ENCODE assay signal across 1 cellular context in the genomic region with DNA sequence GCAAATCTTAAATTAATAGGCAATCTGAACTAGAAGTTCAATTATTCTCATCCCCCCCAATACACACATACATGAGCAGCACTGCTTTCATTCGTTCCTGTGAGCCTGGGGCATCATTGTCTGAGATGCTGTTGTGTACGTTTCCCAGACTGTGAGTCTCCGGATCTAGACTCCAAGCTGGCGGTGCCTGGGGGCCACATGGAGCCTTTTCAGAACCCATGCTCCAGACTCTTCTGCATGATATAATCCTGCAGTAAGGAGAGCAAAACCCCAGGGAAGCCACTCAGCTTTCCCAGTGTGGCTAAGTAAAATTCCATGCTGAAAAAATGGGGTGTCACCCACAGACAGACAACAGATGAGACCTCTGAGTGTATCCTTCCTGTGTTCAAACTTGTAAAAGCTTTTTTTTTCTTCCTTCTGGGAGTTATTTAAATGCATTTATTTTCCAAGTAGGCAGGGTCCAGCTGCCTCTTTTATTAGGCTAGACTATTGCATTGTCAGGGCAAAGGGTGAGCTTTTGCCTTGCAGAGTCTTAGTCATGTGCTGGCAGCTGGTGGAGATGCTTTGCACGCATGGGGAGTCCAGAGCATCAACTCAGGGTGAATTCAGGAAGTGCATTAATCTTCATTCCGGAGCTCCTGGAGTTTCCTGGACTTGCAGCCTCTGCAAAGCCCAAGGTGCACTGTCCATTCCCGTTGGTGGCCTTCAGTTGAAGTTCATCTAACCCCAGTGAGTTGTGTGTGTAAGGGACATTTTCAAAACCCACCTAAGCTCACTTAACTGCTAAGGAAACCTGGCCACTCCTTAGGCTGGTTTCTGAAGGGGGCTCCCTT.
TF ChIP-seq lines count a peak whose summit lies in the region.

No MANE protein-coding gene starts in this region.

TF ChIP-seq in GM23338, 12 proteins besides CTCF, POLR2A, EP300 and RAD21 (continued from another document):
- no peak for TF ChIP-seq ETS1 (IDR thresholded peaks at IDR 0.05)
- TF ChIP-seq JUNB (IDR thresholded peaks at IDR 0.05; ENCODE audit: unreplicated experiment) = no peak
- no peak for TF ChIP-seq EZH2 (IDR thresholded peaks at IDR 0.05; ENCODE audit: low read depth, unreplicated experiment)
- TF ChIP-seq ZNF114 (CRISPR knock-in tag; IDR thresholded peaks at IDR 0.05) = no peak
- no peak for TF ChIP-seq CREB1 (CRISPR knock-in tag; IDR thresholded peaks at IDR 0.05; ENCODE audit: low read depth)
- TF ChIP-seq, protein P1, sequence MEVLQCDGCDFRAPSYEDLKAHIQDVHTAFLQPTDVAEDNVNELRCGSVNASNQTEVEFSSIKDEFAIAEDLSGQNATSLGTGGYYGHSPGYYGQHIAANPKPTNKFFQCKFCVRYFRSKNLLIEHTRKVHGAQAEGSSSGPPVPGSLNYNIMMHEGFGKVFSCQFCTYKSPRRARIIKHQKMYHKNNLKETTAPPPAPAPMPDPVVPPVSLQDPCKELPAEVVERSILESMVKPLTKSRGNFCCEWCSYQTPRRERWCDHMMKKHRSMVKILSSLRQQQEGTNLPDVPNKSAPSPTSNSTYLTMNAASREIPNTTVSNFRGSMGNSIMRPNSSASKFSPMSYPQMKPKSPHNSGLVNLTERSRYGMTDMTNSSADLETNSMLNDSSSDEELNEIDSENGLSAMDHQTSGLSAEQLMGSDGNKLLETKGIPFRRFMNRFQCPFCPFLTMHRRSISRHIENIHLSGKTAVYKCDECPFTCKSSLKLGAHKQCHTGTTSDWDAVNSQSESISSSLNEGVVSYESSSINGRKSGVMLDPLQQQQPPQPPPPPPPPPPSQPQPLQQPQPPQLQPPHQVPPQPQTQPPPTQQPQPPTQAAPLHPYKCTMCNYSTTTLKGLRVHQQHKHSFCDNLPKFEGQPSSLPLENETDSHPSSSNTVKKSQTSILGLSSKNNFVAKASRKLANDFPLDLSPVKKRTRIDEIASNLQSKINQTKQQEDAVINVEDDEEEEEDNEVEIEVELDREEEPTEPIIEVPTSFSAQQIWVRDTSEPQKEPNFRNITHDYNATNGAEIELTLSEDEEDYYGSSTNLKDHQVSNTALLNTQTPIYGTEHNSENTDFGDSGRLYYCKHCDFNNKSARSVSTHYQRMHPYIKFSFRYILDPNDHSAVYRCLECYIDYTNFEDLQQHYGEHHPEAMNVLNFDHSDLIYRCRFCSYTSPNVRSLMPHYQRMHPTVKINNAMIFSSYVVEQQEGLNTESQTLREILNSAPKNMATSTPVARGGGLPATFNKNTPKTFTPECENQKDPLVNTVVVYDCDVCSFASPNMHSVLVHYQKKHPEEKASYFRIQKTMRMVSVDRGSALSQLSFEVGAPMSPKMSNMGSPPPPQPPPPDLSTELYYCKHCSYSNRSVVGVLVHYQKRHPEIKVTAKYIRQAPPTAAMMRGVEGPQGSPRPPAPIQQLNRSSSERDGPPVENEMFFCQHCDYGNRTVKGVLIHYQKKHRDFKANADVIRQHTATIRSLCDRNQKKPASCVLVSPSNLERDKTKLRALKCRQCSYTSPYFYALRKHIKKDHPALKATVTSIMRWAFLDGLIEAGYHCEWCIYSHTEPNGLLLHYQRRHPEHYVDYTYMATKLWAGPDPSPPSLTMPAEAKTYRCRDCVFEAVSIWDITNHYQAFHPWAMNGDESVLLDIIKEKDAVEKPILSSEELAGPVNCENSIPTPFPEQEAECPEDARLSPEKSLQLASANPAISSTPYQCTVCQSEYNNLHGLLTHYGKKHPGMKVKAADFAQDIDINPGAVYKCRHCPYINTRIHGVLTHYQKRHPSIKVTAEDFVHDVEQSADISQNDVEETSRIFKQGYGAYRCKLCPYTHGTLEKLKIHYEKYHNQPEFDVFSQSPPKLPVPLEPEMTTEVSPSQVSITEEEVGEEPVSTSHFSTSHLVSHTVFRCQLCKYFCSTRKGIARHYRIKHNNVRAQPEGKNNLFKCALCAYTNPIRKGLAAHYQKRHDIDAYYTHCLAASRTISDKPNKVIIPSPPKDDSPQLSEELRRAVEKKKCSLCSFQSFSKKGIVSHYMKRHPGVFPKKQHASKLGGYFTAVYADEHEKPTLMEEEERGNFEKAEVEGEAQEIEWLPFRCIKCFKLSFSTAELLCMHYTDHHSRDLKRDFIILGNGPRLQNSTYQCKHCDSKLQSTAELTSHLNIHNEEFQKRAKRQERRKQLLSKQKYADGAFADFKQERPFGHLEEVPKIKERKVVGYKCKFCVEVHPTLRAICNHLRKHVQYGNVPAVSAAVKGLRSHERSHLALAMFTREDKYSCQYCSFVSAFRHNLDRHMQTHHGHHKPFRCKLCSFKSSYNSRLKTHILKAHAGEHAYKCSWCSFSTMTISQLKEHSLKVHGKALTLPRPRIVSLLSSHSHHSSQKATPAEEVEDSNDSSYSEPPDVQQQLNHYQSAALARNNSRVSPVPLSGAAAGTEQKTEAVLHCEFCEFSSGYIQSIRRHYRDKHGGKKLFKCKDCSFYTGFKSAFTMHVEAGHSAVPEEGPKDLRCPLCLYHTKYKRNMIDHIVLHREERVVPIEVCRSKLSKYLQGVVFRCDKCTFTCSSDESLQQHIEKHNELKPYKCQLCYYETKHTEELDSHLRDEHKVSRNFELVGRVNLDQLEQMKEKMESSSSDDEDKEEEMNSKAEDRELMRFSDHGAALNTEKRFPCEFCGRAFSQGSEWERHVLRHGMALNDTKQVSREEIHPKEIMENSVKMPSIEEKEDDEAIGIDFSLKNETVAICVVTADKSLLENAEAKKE (CRISPR knock-in tag; IDR thresholded peaks at IDR 0.05) = no peak
- no peak for TF ChIP-seq NANOG (IDR thresholded peaks at IDR 0.05; ENCODE audit: borderline replicate concordance)
